Comparison of ENCODE assay signal across 28 cellular contexts in genomic region chr7:1516586-1517251, GRCh38. TPM values are rescaled to one million over a fixed set of nuclear protein-coding genes. Genes with fewer than 3 reads are reported as not detected.
DNase-seq lines count a peak whose midpoint lies in the region; ATAC-seq, FAIRE-seq and TF ChIP-seq lines count a peak whose summit lies in the region.
"Had no signal": no experiment of that assay in that cellular context is flagged by ENCODE, and none has a peak within 500 bp of the region (broad histone marks: within the 10 kb centered on the region; RNA-seq: fewer than 3 reads in every experiment).

No MANE protein-coding gene starts in this region.

- peaks cover 0 to 16% (median 0%) of the 10 kb centered on the region in 11 experiments; a peak in 4 of 22 replicates for H3K36me3 ChIP-seq in BLaER1 treated with 17β-estradiol and CSF1 and Interleukin-3, amounts not matched to agents 10 nM and 100 nM
- H3K36me3 ChIP-seq in neuronal stem cell (replicated peaks in 1 of 2; ENCODE audit: control insufficient read depth in 2 of 2, insufficient read depth in 2 of 2, low read length in 2 of 2): no peaks in the 10 kb centered on the region
- H3K36me3 ChIP-seq: gastroesophageal sphincter, right lobe of liver had no signal

- H3K9me3 ChIP-seq in BLaER1 treated with 17β-estradiol and CSF1 and Interleukin-3, amounts not matched to agents 10 nM and 100 nM (replicated peaks in 1 of 11): peaks cover 16 to 31% (median 19%) of the 10 kb centered on the region in 11 experiments
- peaks cover 2 to 7% of the 10 kb centered on the region in 2 donors for H3K9me3 ChIP-seq in neuronal stem cell (replicated peaks in 1 of 2; ENCODE audit: control insufficient read depth in 2 of 2, insufficient read depth in 1 of 2, low read depth in 1 of 2, low read length in 2 of 2)
- H3K9me3 ChIP-seq: right lobe of liver had no signal

- H3K4me2 ChIP-seq in BLaER1 treated with 17β-estradiol and CSF1 and Interleukin-3, amounts not matched to agents 10 nM and 100 nM: peak overlapping the region in 9 of 11 experiments; percentile 87 to 99 (median 95); a peak in 18 of 22 replicates
- H3K4me2 ChIP-seq in neuronal stem cell (ENCODE audit: insufficient read depth, low read length, poor library complexity, severe bottlenecking): no peak overlapping the region

- H3K4me1 ChIP-seq in BLaER1 treated with 17β-estradiol and CSF1 and Interleukin-3, amounts not matched to agents 10 nM and 100 nM: peaks cover 42 to 62% (median 54%) of the 10 kb centered on the region in 10 experiments
- peaks cover 0 to 8% of the 10 kb centered on the region in 2 donors for H3K4me1 ChIP-seq in neuronal stem cell (ENCODE audit: control insufficient read depth in 2 of 2, insufficient read depth in 1 of 2, low read depth in 1 of 2, low read length in 2 of 2)
- H3K4me1 ChIP-seq: right lobe of liver had no signal

- DNase-seq in H54 (ENCODE audit: insufficient read length, low spot score) (peak; percentile 81), NCI-H69 (lab: John Stamatoyannopoulos, UW) (peak; percentile 32), neuronal stem cell (ENCODE audit: low spot score) (no peak), SIG-M5 (lab: John Stamatoyannopoulos, UW) (no peak), NCI-H526 (lab: John Stamatoyannopoulos, UW) (no peak)
- DNase-seq: activated CD4-positive, alpha-beta T cell treated with anti-CD3 and anti-CD28 coated beads, Interleukin-2, amount 10 ng/mL, durations not matched to agents 7 days and 5 days; activated naive CD8-positive, alpha-beta T cell treated with anti-CD3 and anti-CD28 coated beads, Interleukin-2, amount 50 U/mL, for 24 hours; activated T-cell treated with anti-CD3 and anti-CD28 coated beads, Interleukin-2, amount 50 U/mL, for 4 hours; cerebellar nuclear complex; DMS153; dorsolateral prefrontal cortex; hypothalamus; immature natural killer cell; Karpas-422; mesendoderm; NCI-H1092 treated with DMSO at 0.1 percent for 48 hours; NCI-H2029; NCI-H226; OCI-M1; stimulated activated CD4-positive, alpha-beta T cell treated with anti-CD3 and anti-CD28 coated beads, Interleukin-2, amount 100 ng/mL, for 48 hours; T-helper 9 cell had no signal

- peak overlapping the region in 5 of 11 experiments; percentile 13 to 100 (median 100); a peak in 6 of 22 replicates for H3K27ac ChIP-seq in BLaER1 treated with 17β-estradiol and CSF1 and Interleukin-3, amounts not matched to agents 10 nM and 100 nM
- no peak overlapping the region for H3K27ac ChIP-seq in neuronal stem cell (replicated peaks; ENCODE audit: low read length)
- H3K27ac ChIP-seq: dorsolateral prefrontal cortex, gastroesophageal sphincter, right lobe of liver had no signal

- peaks cover 2% of the 10 kb centered on the region for H3K79me1 ChIP-seq in neuronal stem cell (ENCODE audit: low read depth, low read length)

- H3K27ac Mint-ChIP-seq in stimulated activated memory B cell treated with anti-CD40 and anti-IgM and Interleukin-4, amounts not matched to agents 10 μg/mL and 1 μg/mL and 100 μg/mL, for 72 hours: no peak overlapping the region
- H3K27ac Mint-ChIP-seq: activated CD4-positive, alpha-beta T cell treated with anti-CD3 and anti-CD28 coated beads, Interleukin-2, amount 10 ng/mL, durations not matched to agents 7 days and 5 days; activated naive CD8-positive, alpha-beta T cell treated with anti-CD3 and anti-CD28 coated beads, Interleukin-2, amount 50 U/mL, for 24 hours; CD4-positive, alpha-beta memory T cell; immature natural killer cell; type B pancreatic cell had no signal

- peak overlapping the region; percentile 9 for H2BK15ac ChIP-seq in neuronal stem cell (ENCODE audit: low read length)

- no peak overlapping the region for H2BK5ac ChIP-seq in neuronal stem cell (ENCODE audit: low read length)

- peaks cover 6% of the 10 kb centered on the region for H3K36me3 Mint-ChIP-seq in stimulated activated memory B cell treated with anti-CD40 and anti-IgM and Interleukin-4, amounts not matched to agents 10 μg/mL and 1 μg/mL and 100 μg/mL, for 72 hours
- H3K36me3 Mint-ChIP-seq: CD4-positive, alpha-beta memory T cell; type B pancreatic cell had no signal

- no peak for ATAC-seq in stimulated activated memory B cell treated with anti-CD40 and anti-IgM and Interleukin-4, amounts not matched to agents 10 μg/mL and 1 μg/mL and 100 μg/mL, for 72 hours
- ATAC-seq: activated naive CD8-positive, alpha-beta T cell treated with anti-CD3 and anti-CD28 coated beads, Interleukin-2, amount 50 U/mL, for 24 hours; activated T-cell treated with anti-CD3 and anti-CD28 coated beads, Interleukin-2, amount 50 U/mL, for 4 hours; gastroesophageal sphincter had no signal

- H3K23ac ChIP-seq in neuronal stem cell (ENCODE audit: low read depth, low read length, poor library complexity): no peak overlapping the region

- no CpG with 5 or more reads among the region's 18 CpGs for WGBS in neuronal stem cell (ENCODE audit: extremely low coverage in 2 of 2, insufficient read length in 2 of 2, insufficient replicate concordance in 1 of 2), 2 donors

- no peak overlapping the region for H4K91ac ChIP-seq in neuronal stem cell (ENCODE audit: low read depth, low read length, poor library complexity)

- H3K9ac ChIP-seq in BLaER1 treated with 17β-estradiol and CSF1 and Interleukin-3, amounts not matched to agents 10 nM and 100 nM: peak overlapping the region in 3 of 11 experiments; percentile 13 to 96 (median 21); a peak in 2 of 22 replicates
- no peak overlapping the region for H3K9ac ChIP-seq in neuronal stem cell (ENCODE audit: low read depth, low read length, poor library complexity)

- no peak for TF ChIP-seq POLR2A in H54 (IDR thresholded peaks at IDR 0.05; ENCODE audit: low read depth, low read length)

- peaks cover 17% of the 10 kb centered on the region for H3K27me3 Mint-ChIP-seq in stimulated activated memory B cell treated with anti-CD40 and anti-IgM and Interleukin-4, amounts not matched to agents 10 μg/mL and 1 μg/mL and 100 μg/mL, for 72 hours
- H3K27me3 Mint-ChIP-seq: activated CD4-positive, alpha-beta T cell treated with anti-CD3 and anti-CD28 coated beads, Interleukin-2, amount 10 ng/mL, durations not matched to agents 7 days and 5 days; activated naive CD8-positive, alpha-beta T cell treated with anti-CD3 and anti-CD28 coated beads, Interleukin-2, amount 50 U/mL, for 24 hours; CD4-positive, alpha-beta memory T cell; type B pancreatic cell had no signal

- no peak overlapping the region for H3K4me3 Mint-ChIP-seq in stimulated activated memory B cell treated with anti-CD40 and anti-IgM and Interleukin-4, amounts not matched to agents 10 μg/mL and 1 μg/mL and 100 μg/mL, for 72 hours
- H3K4me3 Mint-ChIP-seq: activated CD4-positive, alpha-beta T cell treated with anti-CD3 and anti-CD28 coated beads, Interleukin-2, amount 10 ng/mL, durations not matched to agents 7 days and 5 days; activated naive CD8-positive, alpha-beta T cell treated with anti-CD3 and anti-CD28 coated beads, Interleukin-2, amount 50 U/mL, for 24 hours; activated T-cell treated with anti-CD3 and anti-CD28 coated beads, Interleukin-2, amount 50 U/mL, for 4 hours; CD4-positive, alpha-beta memory T cell; immature natural killer cell; type B pancreatic cell had no signal

- H2AK5ac ChIP-seq in neuronal stem cell (ENCODE audit: low read depth, low read length): peak overlapping the region; percentile 94

- no peaks in the 10 kb centered on the region for H4K20me1 ChIP-seq in BLaER1 treated with 17β-estradiol and CSF1 and Interleukin-3, amounts not matched to agents 10 nM and 100 nM

- no peak overlapping the region for H3K4me3 ChIP-seq in BLaER1 treated with 17β-estradiol and CSF1 and Interleukin-3, amounts not matched to agents 10 nM and 100 nM
- H3K4me3 ChIP-seq in neuronal stem cell (ENCODE audit: low read length in 2 of 2): no peak overlapping the region
- H3K4me3 ChIP-seq: dorsolateral prefrontal cortex, gastroesophageal sphincter, right lobe of liver had no signal

- H3K9me3 Mint-ChIP-seq in stimulated activated memory B cell treated with anti-CD40 and anti-IgM and Interleukin-4, amounts not matched to agents 10 μg/mL and 1 μg/mL and 100 μg/mL, for 72 hours: peaks cover 7% of the 10 kb centered on the region
- H3K9me3 Mint-ChIP-seq: immature natural killer cell had no signal

- H3K4me1 Mint-ChIP-seq in stimulated activated memory B cell treated with anti-CD40 and anti-IgM and Interleukin-4, amounts not matched to agents 10 μg/mL and 1 μg/mL and 100 μg/mL, for 72 hours: peaks cover 28% of the 10 kb centered on the region
- H3K4me1 Mint-ChIP-seq: immature natural killer cell had no signal

- no peak overlapping the region for H2BK12ac ChIP-seq in neuronal stem cell (ENCODE audit: low read length)

- no peak overlapping the region for H2BK120ac ChIP-seq in neuronal stem cell (ENCODE audit: low read depth, low read length)

- peak overlapping the region; percentile 28 for H3K18ac ChIP-seq in neuronal stem cell (ENCODE audit: low read length)

- no peak overlapping the region for H4K8ac ChIP-seq in neuronal stem cell (ENCODE audit: low read depth, low read length)

- no peak for FAIRE-seq in H54 (lab: Jason Lieb, UNC)
- FAIRE-seq: G401.6 had no signal

- H3K4ac ChIP-seq in neuronal stem cell (ENCODE audit: low read length): no peak overlapping the region

- no peaks in the 10 kb centered on the region for H3K27me3 ChIP-seq in BLaER1 treated with 17β-estradiol and CSF1 and Interleukin-3, amounts not matched to agents 10 nM and 100 nM
- H3K27me3 ChIP-seq in neuronal stem cell (ENCODE audit: control insufficient read depth in 3 of 3, insufficient read depth in 3 of 3, low read depth in 1 of 3, low read length in 3 of 3): peaks cover 0 to under 1% (median 0%) of the 10 kb centered on the region in 3 experiments
- H3K27me3 ChIP-seq: right lobe of liver had no signal

- H2AFZ ChIP-seq in neuronal stem cell (ENCODE audit: low read length): no peak overlapping the region

- no peak overlapping the region for H3K14ac ChIP-seq in neuronal stem cell (ENCODE audit: low read length)

RNA-seq across cellular contexts. Expression of gene INTS1, which starts 12.5 kb away (rescaled TPM):
- polyA plus RNA-seq in neuronal stem cell (2013, experiment 1 of 2): 25.3 TPM
- 24.4 TPM for polyA plus RNA-seq in neuronal stem cell (2013, experiment 2 of 2)

RNA-seq across cellular contexts. Expression of gene MAFK, which starts 13.8 kb away (rescaled TPM):
- 4.4 TPM for polyA plus RNA-seq in neuronal stem cell (2013, experiment 1 of 2)
- polyA plus RNA-seq in neuronal stem cell (2013, experiment 2 of 2): 4.1 TPM

RNA-seq across cellular contexts. Expression of gene TMEM184A, which starts 39.3 kb away (rescaled TPM):
- 0.32 TPM for polyA plus RNA-seq in neuronal stem cell (2013, experiment 1 of 2)
- 0.28 TPM for polyA plus RNA-seq in neuronal stem cell (2013, experiment 2 of 2)
- polyA plus RNA-seq: CD4-positive, alpha-beta memory T cell; immature natural killer cell had no signal

RNA-seq across cellular contexts. Expression of gene PSMG3, which starts 53.1 kb away (rescaled TPM):
- 16.9 TPM for polyA plus RNA-seq in neuronal stem cell (2013, experiment 1 of 2)
- polyA plus RNA-seq in neuronal stem cell (2013, experiment 2 of 2): 15.7 TPM

RNA-seq across cellular contexts. Expression of gene MICALL2, which starts 57.4 kb away (rescaled TPM):
- 9.4 TPM for polyA plus RNA-seq in neuronal stem cell (2013, experiment 1 of 2)
- 10.1 TPM for polyA plus RNA-seq in neuronal stem cell (2013, experiment 2 of 2)

Comparison
In these comparisons a context has a peak if more than half of its experiments do, and no peak if none do; other contexts are left out.
1. DNase-seq: peak in H54 (single experiment) and NCI-H69 (single experiment); none in neuronal stem cell (single experiment), SIG-M5 (single experiment) and NCI-H526 (0 of 2).